In genomic region chr1:22930235-22930912, GRCh38 we compare ENCODE assay signal across 8 cellular contexts. TPM values are rescaled to one million over a fixed set of nuclear protein-coding genes. Genes with fewer than 3 reads are reported as not detected.
DNase-seq lines count a peak whose midpoint lies in the region; ATAC-seq and TF ChIP-seq lines count a peak whose summit lies in the region.

No MANE protein-coding gene starts in this region.

- no peak overlapping the region for H3K18ac ChIP-seq in IMR-90 (ENCODE audit: low read depth, low read length)

- peaks cover 43% of the 10 kb centered on the region for H3K27me3 ChIP-seq in IMR-90 (ENCODE audit: control insufficient read depth, insufficient read depth, low read length)
- no peaks in the 10 kb centered on the region for H3K27me3 ChIP-seq in effector memory CD4-positive, alpha-beta T cell (replicated peaks; ENCODE audit: control insufficient read depth, insufficient read depth, low read length, poor library complexity, severe bottlenecking)

- no peak overlapping the region for H2BK20ac ChIP-seq in IMR-90 (ENCODE audit: low read depth, low read length)

- no peak overlapping the region for H3K4me3 Mint-ChIP-seq in neural crest cell

- no peak overlapping the region for H2BK15ac ChIP-seq in IMR-90 (ENCODE audit: low read depth, low read length)

- H3K9me3 ChIP-seq in IMR-90 (ENCODE audit: control insufficient read depth, insufficient read depth, low read length): peaks cover 8% of the 10 kb centered on the region
- H3K9me3 ChIP-seq in effector memory CD4-positive, alpha-beta T cell (ENCODE audit: control insufficient read depth, low read length): no peaks in the 10 kb centered on the region

- no peak overlapping the region for H2AFZ ChIP-seq in IMR-90 (replicated peaks; ENCODE audit: low read length, poor library complexity)

- H2BK120ac ChIP-seq in IMR-90 (ENCODE audit: low read depth, low read length): no peak overlapping the region

- H3K27ac Mint-ChIP-seq in neural crest cell (ENCODE audit: unreplicated experiment): no peak overlapping the region

- H3K14ac ChIP-seq in IMR-90 (replicated peaks; ENCODE audit: low read depth, low read length): no peak overlapping the region

- intact Hi-C loops in IMR-90 (cut with micrococcal nuclease): loop anchor here (1.0 to 10.0 kb wide), 4 partner anchors 226 to 506 kb away; no protein-coding TSS in a partner anchor

- TF ChIP-seq RAD21 in IMR-90 (IDR thresholded peaks at IDR 0.05; ENCODE audit: low read length): peak; percentile 90

- no peak overlapping the region for H3K56ac ChIP-seq in IMR-90 (ENCODE audit: extremely low read depth, insufficient read depth, low read length)

- H3K4ac ChIP-seq in IMR-90 (ENCODE audit: low read depth, low read length): no peak overlapping the region

- H3K4me3 ChIP-seq in IMR-90 (ENCODE audit: insufficient read depth, low read depth, low read length): no peak overlapping the region
- H3K4me3 ChIP-seq in effector memory CD4-positive, alpha-beta T cell (ENCODE audit: insufficient read depth, low read depth, low read length, poor library complexity, severe bottlenecking): no peak overlapping the region

- H3K9ac ChIP-seq in IMR-90 (ENCODE audit: low read depth, low read length): no peak overlapping the region

- no peaks in the 10 kb centered on the region for H3K9me3 Mint-ChIP-seq in neural crest cell

- POLR2A ChIA-PET in IMR-90 (lab: Charles Lee; ENCODE audit: unreplicated experiment): no interaction called here

- in situ Hi-C loops in IMR-90 (cut with MboI; ENCODE audit: low sequenced_read_pairs): loop anchor here (25.0 kb wide), 1 partner anchor 493 kb away; no protein-coding TSS in a partner anchor

- CTCF ChIA-PET in IMR-90 (lab: Yijun Ruan, JAX): interaction anchor here (0.5 to 1.4 kb wide), 6 partner anchors 9 to 423 kb away, joined by 3 to 5 read pairs (median 3); no protein-coding TSS in a partner anchor

- peak; percentile 96 for ATAC-seq in IMR-90 (ENCODE audit: low read depth)
- ATAC-seq in HG03097 (IDR thresholded peaks at IDR 0.05; ENCODE audit: low FRiP score, unreplicated experiment): no peak

- no peaks in the 10 kb centered on the region for H3K36me3 ChIP-seq in IMR-90 (ENCODE audit: control insufficient read depth, insufficient read depth, low read length)
- H3K36me3 ChIP-seq in effector memory CD4-positive, alpha-beta T cell (ENCODE audit: control insufficient read depth, insufficient read depth, low read length): no peaks in the 10 kb centered on the region

- H3K4me1 Mint-ChIP-seq in neural crest cell: peaks cover under 1% of the 10 kb centered on the region

- DNase-seq in GM03348 (ENCODE audit: low spot score) (peak; percentile 94), IMR-90 (peak; percentile 17), UCSD-AML1 (lab: John Stamatoyannopoulos, UW; ENCODE audit: unreplicated experiment) (peak; percentile 66), fibroblast of peridontal ligament (ENCODE audit: extremely low read depth) (peak; percentile 29), neural crest cell (ENCODE audit: low read depth, low spot score) (peak; percentile 87)
- no peak for DNase-seq in effector memory CD4-positive, alpha-beta T cell
- no peak for DNase-seq in effector CD4-positive, alpha-beta T cell

- H4K8ac ChIP-seq in IMR-90 (ENCODE audit: low read depth in 2 of 2, low read length in 2 of 2): no peak overlapping the region

- H3K27ac ChIP-seq in IMR-90 (ENCODE audit: insufficient read depth, low read length): no peak overlapping the region
- no peak overlapping the region for H3K27ac ChIP-seq in effector memory CD4-positive, alpha-beta T cell (ENCODE audit: insufficient read depth, low read length, poor library complexity, severe bottlenecking)

- H2AK5ac ChIP-seq in IMR-90 (ENCODE audit: low read depth, low read length): no peak overlapping the region

- WGBS in IMR-90 (ENCODE audit: extremely low coverage in 2 of 2, insufficient read length in 1 of 2), 2 experiments: no CpG with 5 or more reads among the region's 11 CpGs

- no peaks in the 10 kb centered on the region for H3K36me3 Mint-ChIP-seq in neural crest cell (ENCODE audit: low read depth)

- no peak overlapping the region for H4K5ac ChIP-seq in IMR-90 (ENCODE audit: low read depth, low read length)

- no peak overlapping the region for H4K91ac ChIP-seq in IMR-90 (ENCODE audit: insufficient read depth, low read depth, low read length)

- no peaks in the 10 kb centered on the region for H3K79me1 ChIP-seq in IMR-90 (ENCODE audit: low read depth in 1 of 2, low read length in 2 of 2)

- no TSS peak for BruUV-seq in IMR-90 (replicated peaks; lab: Mats Ljungman, UMichigan)

- dilution Hi-C loops in IMR-90 (cut with HindIII; ENCODE audit: low sequenced_read_pairs, unreplicated experiment): no loop called here

- TF ChIP-seq CTCF in IMR-90 (conservative IDR thresholded peaks at IDR 0.05; ENCODE audit: low read depth, low read length) (peak; percentile 92), neural crest cell (conservative IDR thresholded peaks at IDR 0.05) (peak; percentile 84)

- peak overlapping the region; percentile 5 for H2AK9ac ChIP-seq in IMR-90 (replicated peaks; ENCODE audit: low read depth, low read length, poor library complexity)

- H3K9me1 ChIP-seq in IMR-90 (ENCODE audit: insufficient read depth, low read length): no peaks in the 10 kb centered on the region

- no peaks in the 10 kb centered on the region for H3K4me1 ChIP-seq in IMR-90 (ENCODE audit: control insufficient read depth, insufficient read depth, low read length)
- H3K4me1 ChIP-seq in effector memory CD4-positive, alpha-beta T cell (ENCODE audit: control insufficient read depth, insufficient read depth, low read length, poor library complexity, severe bottlenecking): no peaks in the 10 kb centered on the region

- H3K4me2 ChIP-seq in IMR-90 (ENCODE audit: low read depth, low read length): no peak overlapping the region

- no peak overlapping the region for H3K23ac ChIP-seq in IMR-90 (ENCODE audit: low read depth, low read length)

- no peak for TF ChIP-seq POLR2A in IMR-90 (IDR thresholded peaks at IDR 0.05; ENCODE audit: low read depth, low read length)

- no peak overlapping the region for H2BK5ac ChIP-seq in IMR-90 (ENCODE audit: low read depth, low read length, poor library complexity, severe bottlenecking)

- H3K27me3 Mint-ChIP-seq in neural crest cell (ENCODE audit: low read depth): peaks cover 2% of the 10 kb centered on the region

- no peaks in the 10 kb centered on the region for H4K20me1 ChIP-seq in IMR-90 (ENCODE audit: insufficient read depth, low read length)

TF ChIP-seq in IMR-90, 13 proteins besides CTCF, POLR2A, EP300 and RAD21:
- TF ChIP-seq MXI1 (IDR thresholded peaks at IDR 0.05; ENCODE audit: borderline replicate concordance, low read depth, low read length) (no peak), SMC3 (IDR thresholded peaks at IDR 0.05; ENCODE audit: low read depth, low read length) (peak; percentile 95)
TF ChIP-seq in IMR-90: peak in this region for 1.

RNA-seq across cellular contexts. Expression of gene LACTBL1, which starts 42.3 kb away (rescaled TPM):
- not detected in 2 replicates for total RNA-seq in IMR-90 (2012; rRNA removed)
- polyA plus RNA-seq in IMR-90 (2012; rRNA removed): not detected in 2 replicates
- polyA plus RNA-seq in IMR-90 (2012; cell fraction: cytosol; rRNA removed): not detected in 2 replicates
- not detected in 2 replicates for polyA plus RNA-seq in IMR-90 (2012; cell fraction: nucleus; rRNA removed; ENCODE audit: low replicate concordance)
- not detected in 2 replicates for total RNA-seq in neural crest cell

Comparison
In these comparisons a context has a peak if more than half of its experiments do, and no peak if none do; other contexts are left out.
1. DNase-seq: peak in GM03348 (single experiment), IMR-90 (single experiment), UCSD-AML1 (single experiment), fibroblast of peridontal ligament (single experiment) and neural crest cell (single experiment); none in effector memory CD4-positive, alpha-beta T cell (0 of 3) and effector CD4-positive, alpha-beta T cell (single experiment).